ENCODE assay signal across 1 cellular context in genomic region chr4:1539859-1540600, GRCh38.
TF ChIP-seq lines count a peak whose summit lies in the region.

No MANE protein-coding gene starts in this region.

TF ChIP-seq in H1, 55 proteins besides CTCF, POLR2A, EP300 and RAD21 (continued from another document):
- TF ChIP-seq CBX5 (IDR thresholded peaks at IDR 0.05; ENCODE audit: low read depth, low read length) (no peak), BCL11A (IDR thresholded peaks at IDR 0.05; ENCODE audit: low read depth in 2 of 2, low read length in 2 of 2) (no peak), ATF3 (IDR thresholded peaks at IDR 0.05; ENCODE audit: insufficient read depth, low read depth, low read length) (no peak), CHD2 (IDR thresholded peaks at IDR 0.05; ENCODE audit: low read length) (no peak), YY1 (IDR thresholded peaks at IDR 0.05; ENCODE audit: low read depth, low read length) (no peak), ZNF274 (IDR thresholded peaks at IDR 0.05; ENCODE audit: borderline replicate concordance, extremely low read depth, low read length) (no peak), SIX5 (IDR thresholded peaks at IDR 0.05; ENCODE audit: low read depth, low read length) (no peak), SIRT6 (IDR thresholded peaks at IDR 0.05; ENCODE audit: low read length) (no peak), SP4 (IDR thresholded peaks at IDR 0.05; ENCODE audit: low read length) (no peak), NRF1 (IDR thresholded peaks at IDR 0.05; ENCODE audit: low read depth, low read length) (no peak), EGR1 (IDR thresholded peaks at IDR 0.05; ENCODE audit: borderline replicate concordance, low read depth, low read length) (no peak), KDM5A (IDR thresholded peaks at IDR 0.05; ENCODE audit: low read length) (no peak), CBX8 (IDR thresholded peaks at IDR 0.05; ENCODE audit: borderline replicate concordance, low read depth, low read length) (no peak)
